ENCODE assay signal across 15 cellular contexts in the genomic region with DNA sequence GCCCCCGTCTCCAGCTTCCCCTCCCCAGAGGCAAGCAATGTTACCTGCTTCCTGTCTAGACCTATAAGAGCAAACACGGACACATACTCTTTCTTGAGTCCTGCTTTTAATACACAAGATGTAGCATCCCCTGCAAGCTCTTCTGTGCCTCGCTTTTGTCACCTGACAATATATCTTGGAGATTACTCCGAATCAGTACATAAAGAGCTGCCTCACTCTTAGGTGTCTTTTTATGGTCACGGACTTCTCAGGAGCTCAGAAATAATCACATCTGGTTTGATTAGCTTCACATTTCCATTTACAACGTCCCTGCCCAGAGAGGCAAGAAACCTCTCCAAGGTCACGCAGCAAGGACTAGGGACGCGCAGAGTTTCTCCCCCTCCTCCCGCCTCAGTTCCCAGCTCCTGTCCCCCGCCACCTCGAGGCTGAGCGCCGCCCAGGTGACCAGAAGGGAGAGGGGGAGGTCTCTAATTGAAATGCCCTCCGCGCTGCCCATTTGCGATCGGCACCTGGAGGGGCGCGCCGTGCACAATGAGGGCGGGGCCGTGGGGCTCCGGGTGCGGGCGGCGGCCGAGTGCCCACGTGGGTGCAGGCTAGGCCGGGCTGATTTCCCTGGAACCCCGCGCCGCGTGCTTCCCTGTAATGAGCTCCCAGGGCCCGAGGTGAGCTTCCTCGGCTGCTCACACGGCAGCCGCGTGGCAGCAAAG. TPM values are rescaled to one million over a fixed set of nuclear protein-coding genes. Genes with fewer than 3 reads are reported as not detected.
DNase-seq lines count a peak whose midpoint lies in the region; ATAC-seq and TF ChIP-seq lines count a peak whose summit lies in the region.
"Had no signal": no experiment of that assay in that cellular context is flagged by ENCODE, and none has a peak within 500 bp of the region (broad histone marks: within the 10 kb centered on the region; RNA-seq: fewer than 3 reads in every experiment).

No MANE protein-coding gene starts in this region.

- H3K27ac Mint-ChIP-seq in effector memory CD8-positive, alpha-beta T cell: no peak overlapping the region
- no peak overlapping the region for H3K27ac Mint-ChIP-seq in endothelial cell (ENCODE audit: unreplicated experiment)

- no TSS peak for BruUV-seq in A673 (replicated peaks; lab: Mats Ljungman, UMichigan)

- H3K4me3 Mint-ChIP-seq in effector memory CD8-positive, alpha-beta T cell: no peak overlapping the region
- H3K4me3 Mint-ChIP-seq in endothelial cell (ENCODE audit: unreplicated experiment): no peak overlapping the region

- peak overlapping the region; percentile 55 for H2AFZ ChIP-seq in neuronal stem cell (ENCODE audit: low read length)

- H2BK5ac ChIP-seq in neuronal stem cell (ENCODE audit: low read length): no peak overlapping the region

- intact Hi-C loops in A673 (cut with micrococcal nuclease; ENCODE audit: unreplicated experiment): no loop called here

- H4K8ac ChIP-seq in neuronal stem cell (ENCODE audit: low read depth, low read length): no peak overlapping the region

- no peaks in the 10 kb centered on the region for H3K36me3 Mint-ChIP-seq in effector memory CD8-positive, alpha-beta T cell (ENCODE audit: insufficient read depth)
- no peaks in the 10 kb centered on the region for H3K36me3 Mint-ChIP-seq in endothelial cell (ENCODE audit: low read depth, unreplicated experiment)

- CTCF ChIA-PET in A673 (lab: Charles Lee): interaction anchor here (1.7 kb wide), 1 partner anchor 97 kb away, joined by 8 read pairs; no protein-coding TSS in a partner anchor

- H3K14ac ChIP-seq in neuronal stem cell (ENCODE audit: low read length): no peak overlapping the region

- WGBS in neuronal stem cell (ENCODE audit: extremely low coverage in 2 of 2, insufficient read length in 2 of 2, insufficient replicate concordance in 1 of 2), 2 donors: no CpG with 5 or more reads among the region's 39 CpGs

- no peak overlapping the region for H2BK15ac ChIP-seq in neuronal stem cell (ENCODE audit: low read length)

- DNase-seq in NCI-H526 (lab: John Stamatoyannopoulos, UW): peak; percentile 91 to 97
- no peak for DNase-seq in effector memory CD8-positive, alpha-beta T cell
- no peak for DNase-seq in neuronal stem cell (ENCODE audit: low spot score)
- DNase-seq in A673 (ENCODE audit: low spot score): no peak
- DNase-seq in putamen (ENCODE audit: low spot score): no peak
- DNase-seq in NCI-H524 treated with DMSO at 0.1 percent for 48 hours (lab: John Stamatoyannopoulos, UW): no peak
- no peak for DNase-seq in endothelial cell (ENCODE audit: low spot score)
- DNase-seq: activated CD4-positive, CD25-positive, alpha-beta regulatory T cell; DMS79; hippocampal formation; NCI-H1048 had no signal

- peaks cover 5 to 8% of the 10 kb centered on the region in 2 donors for H3K4me1 Mint-ChIP-seq in effector memory CD8-positive, alpha-beta T cell (ENCODE audit: low read depth in 2 of 2)
- peaks cover 42% of the 10 kb centered on the region for H3K4me1 Mint-ChIP-seq in endothelial cell (ENCODE audit: unreplicated experiment)

- no peak overlapping the region for H2AK5ac ChIP-seq in neuronal stem cell (ENCODE audit: low read depth, low read length)

- no peaks in the 10 kb centered on the region for H3K9me3 Mint-ChIP-seq in effector memory CD8-positive, alpha-beta T cell
- H3K9me3 Mint-ChIP-seq in endothelial cell (ENCODE audit: unreplicated experiment): no peaks in the 10 kb centered on the region

- H3K23ac ChIP-seq in neuronal stem cell (ENCODE audit: low read depth, low read length, poor library complexity): no peak overlapping the region

- peak overlapping the region; percentile 69 for H3K18ac ChIP-seq in neuronal stem cell (ENCODE audit: low read length)

- H3K4me2 ChIP-seq in neuronal stem cell (ENCODE audit: insufficient read depth, low read length, poor library complexity, severe bottlenecking): peak overlapping the region; percentile 52

- H3K4me1 ChIP-seq in ES-I3 (ENCODE audit: insufficient read depth, low read length) (peaks cover 23% of the 10 kb centered on the region), neuronal stem cell (ENCODE audit: control insufficient read depth in 2 of 2, insufficient read depth in 1 of 2, low read depth in 1 of 2, low read length in 2 of 2) (peaks cover 12 to 18% of the 10 kb centered on the region in 2 donors), A673 (ENCODE audit: insufficient read depth, low read length, poor library complexity, severe bottlenecking) (peaks cover 24% of the 10 kb centered on the region)

- no peak for TF ChIP-seq CTCF in A673 (conservative IDR thresholded peaks at IDR 0.05; ENCODE audit: low read depth, low read length)
- TF ChIP-seq CTCF in endothelial cell (IDR thresholded peaks at IDR 0.05; ENCODE audit: unreplicated experiment): no peak

- H3K27ac ChIP-seq in neuronal stem cell (replicated peaks; ENCODE audit: low read length) (no peak overlapping the region), A673 (ENCODE audit: low read depth, low read length, poor library complexity, severe bottlenecking) (no peak overlapping the region)

- H3K9me3 ChIP-seq in ES-I3 (ENCODE audit: control insufficient read depth, insufficient read depth, low read length) (no peaks in the 10 kb centered on the region), neuronal stem cell (replicated peaks in 1 of 2; ENCODE audit: control insufficient read depth in 2 of 2, insufficient read depth in 1 of 2, low read depth in 1 of 2, low read length in 2 of 2) (no peaks in the 10 kb centered on the region), A673 (ENCODE audit: low read depth, low read length, poor library complexity, severe bottlenecking) (no peaks in the 10 kb centered on the region)

- no peaks in the 10 kb centered on the region for H3K79me1 ChIP-seq in neuronal stem cell (ENCODE audit: low read depth, low read length)

- no peak overlapping the region for H2BK120ac ChIP-seq in neuronal stem cell (ENCODE audit: low read depth, low read length)

- no peak overlapping the region for H4K91ac ChIP-seq in neuronal stem cell (ENCODE audit: low read depth, low read length, poor library complexity)

- POLR2A ChIA-PET in A673 (lab: Charles Lee; ENCODE audit: low non-redundant PET): no interaction called here

- H3K9ac ChIP-seq in ES-I3 (ENCODE audit: low read depth, low read length) (peak overlapping the region; percentile 22; the same call in 1 of the 2 replicates), neuronal stem cell (ENCODE audit: low read depth, low read length, poor library complexity) (no peak overlapping the region)

- H3K27me3 ChIP-seq in neuronal stem cell (ENCODE audit: control insufficient read depth in 3 of 3, insufficient read depth in 3 of 3, low read depth in 1 of 3, low read length in 3 of 3) (no peaks in the 10 kb centered on the region), A673 (replicated peaks; ENCODE audit: insufficient read depth, low read depth, low read length, poor library complexity) (no peaks in the 10 kb centered on the region)

- H3K4ac ChIP-seq in neuronal stem cell (ENCODE audit: low read length): no peak overlapping the region

- H3K4me3 ChIP-seq in neuronal stem cell (ENCODE audit: low read length in 2 of 2) (no peak overlapping the region), A673 (ENCODE audit: low read depth, low read length, poor library complexity, severe bottlenecking) (no peak overlapping the region)

- H3K27me3 Mint-ChIP-seq in effector memory CD8-positive, alpha-beta T cell: peaks cover 59 to 89% of the 10 kb centered on the region in 2 donors
- peaks cover 1% of the 10 kb centered on the region for H3K27me3 Mint-ChIP-seq in endothelial cell (ENCODE audit: unreplicated experiment)

- ATAC-seq in effector memory CD8-positive, alpha-beta T cell (replicated peaks): peak; percentile 35

- H3K36me3 ChIP-seq in ES-I3 (ENCODE audit: insufficient read depth, low read length) (no peaks in the 10 kb centered on the region), neuronal stem cell (replicated peaks in 1 of 2; ENCODE audit: control insufficient read depth in 2 of 2, insufficient read depth in 2 of 2, low read length in 2 of 2) (no peaks in the 10 kb centered on the region), A673 (ENCODE audit: insufficient read depth, low read length, poor library complexity, severe bottlenecking) (no peaks in the 10 kb centered on the region)

- H2BK12ac ChIP-seq in neuronal stem cell (ENCODE audit: low read length): no peak overlapping the region

RNA-seq across cellular contexts. Expression of a gene that starts 13.8 kb away (rescaled TPM):
- polyA plus RNA-seq in neuronal stem cell (2013, experiment 1 of 2): 0.04 TPM
- polyA plus RNA-seq in neuronal stem cell (2013, experiment 2 of 2): 0.04 TPM
- total RNA-seq in A673 (2021) (1.5 and 2.6 TPM in 2 replicates), endothelial cell (ENCODE audit: unreplicated experiment) (0.10 TPM)
- total RNA-seq: dermis microvascular lymphatic vessel endothelial cell, H4, osteocyte had no signal

RNA-seq across cellular contexts. Expression of a gene that starts 23.3 kb away (rescaled TPM):
- 2.7 TPM for polyA plus RNA-seq in neuronal stem cell (2013, experiment 1 of 2)
- polyA plus RNA-seq in neuronal stem cell (2013, experiment 2 of 2): 2.9 TPM
- 7.8 and 8.8 TPM in 2 replicates for total RNA-seq in A673 (2021)
- 3.3 TPM for total RNA-seq in endothelial cell (ENCODE audit: unreplicated experiment)

Comparison
In these comparisons a context has a peak if more than half of its experiments do, and no peak if none do; other contexts are left out.
1. DNase-seq: peak in NCI-H526 (2 of 2); none in effector memory CD8-positive, alpha-beta T cell (0 of 3), neuronal stem cell (single experiment), A673 (single experiment), putamen (single experiment), NCI-H524 treated with DMSO at 0.1 percent for 48 hours (single experiment) and endothelial cell (single experiment).